8 cellular contexts compared by ENCODE assay signal in the genomic region with DNA sequence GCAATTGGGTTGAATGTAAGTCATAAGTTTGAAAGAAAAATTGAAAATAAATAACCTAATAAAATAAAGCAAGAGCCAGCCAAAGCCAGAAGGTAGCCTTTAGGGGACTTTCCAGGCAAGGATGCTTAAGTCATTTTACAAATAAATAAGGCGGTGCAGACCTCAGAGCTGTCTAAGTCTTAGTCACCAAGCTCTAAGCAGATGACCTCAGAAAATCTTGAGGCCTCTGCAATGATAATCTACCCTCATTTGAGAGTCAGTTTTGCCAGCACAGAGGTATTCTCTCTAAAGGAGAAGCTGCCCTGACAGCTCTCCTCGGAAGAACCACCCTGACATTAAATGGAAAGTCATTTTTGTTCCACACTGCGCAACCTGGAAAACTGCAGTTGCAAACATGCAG.
DNase-seq lines count a peak whose midpoint lies in the region; ATAC-seq and TF ChIP-seq lines count a peak whose summit lies in the region.

No MANE protein-coding gene starts in this region.

- H3K27me3 ChIP-seq in smooth muscle cell (ENCODE audit: low read depth) (no peaks in the 10 kb centered on the region), thyroid gland (no peaks in the 10 kb centered on the region), esophagus squamous epithelium (no peaks in the 10 kb centered on the region)

- peaks cover 82% of the 10 kb centered on the region for H3K4me1 Mint-ChIP-seq in activated CD8-positive, alpha-beta memory T cell treated with anti-CD3 and anti-CD28 coated beads, Interleukin-2, amount 10 ng/mL, durations not matched to agents 7 days and 5 days
- peaks cover 84 to 88% (median 86%) of the 10 kb centered on the region in 3 donors for H3K4me1 Mint-ChIP-seq in T-cell

- H3K36me3 ChIP-seq in smooth muscle cell (ENCODE audit: low read depth) (no peaks in the 10 kb centered on the region), thyroid gland (no peaks in the 10 kb centered on the region), esophagus squamous epithelium (no peaks in the 10 kb centered on the region)

- H3K27ac ChIP-seq in smooth muscle cell (ENCODE audit: low read depth) (peak overlapping the region; percentile 65), thyroid gland (peak overlapping the region in 1 of 3 donors; percentile 49), esophagus squamous epithelium (no peak overlapping the region)

- ATAC-seq in activated CD8-positive, alpha-beta memory T cell treated with anti-CD3 and anti-CD28 coated beads, Interleukin-2, amount 10 ng/mL, durations not matched to agents 7 days and 5 days, result peak; percentile 82
- peak; percentile 54 for ATAC-seq in HG02678 (IDR thresholded peaks at IDR 0.05; ENCODE audit: unreplicated experiment)
- no peak for ATAC-seq in T-cell (replicated peaks in 1 of 4)

- TF ChIP-seq POLR2A in thyroid gland (IDR thresholded peaks at IDR 0.05) (no peak), esophagus squamous epithelium (IDR thresholded peaks at IDR 0.05) (no peak)

- POLR2A ChIA-PET in T-cell (lab: Charles Lee), result interaction anchor here in 1 of 2 donors (0.7 to 0.8 kb wide), 2 partner anchors 40 to 133 kb away, joined by 3 read pairs; no protein-coding TSS in a partner anchor

- H2AFZ ChIP-seq in smooth muscle cell (ENCODE audit: low read depth), result no peak overlapping the region

- H3K4me3 ChIP-seq in smooth muscle cell, result no peak overlapping the region
- H3K4me3 ChIP-seq in thyroid gland (replicated peaks in 1 of 3), result no peak overlapping the region
- no peak overlapping the region for H3K4me3 ChIP-seq in esophagus squamous epithelium

- H3K9ac ChIP-seq in smooth muscle cell (ENCODE audit: low read depth), result no peak overlapping the region

- peaks cover 11% of the 10 kb centered on the region for H3K9me3 Mint-ChIP-seq in activated CD8-positive, alpha-beta memory T cell treated with anti-CD3 and anti-CD28 coated beads, Interleukin-2, amount 10 ng/mL, durations not matched to agents 7 days and 5 days (ENCODE audit: low read depth)
- peaks cover 0 to 3% (median 0%) of the 10 kb centered on the region in 3 donors for H3K9me3 Mint-ChIP-seq in T-cell

- no peaks in the 10 kb centered on the region for H4K20me1 ChIP-seq in smooth muscle cell (ENCODE audit: low read depth)

- no peak overlapping the region for H3K4me3 Mint-ChIP-seq in activated CD8-positive, alpha-beta memory T cell treated with anti-CD3 and anti-CD28 coated beads, Interleukin-2, amount 10 ng/mL, durations not matched to agents 7 days and 5 days
- H3K4me3 Mint-ChIP-seq in T-cell, result peak overlapping the region in 1 of 3 donors; percentile 76

- H3K4me1 ChIP-seq in smooth muscle cell (ENCODE audit: low read depth) (peaks cover 5% of the 10 kb centered on the region), thyroid gland (peaks cover 25 to 32% of the 10 kb centered on the region in 2 donors), esophagus squamous epithelium (peaks cover 3 to 36% (median 10%) of the 10 kb centered on the region in 3 donors)

- no peaks in the 10 kb centered on the region for H3K27me3 Mint-ChIP-seq in activated CD8-positive, alpha-beta memory T cell treated with anti-CD3 and anti-CD28 coated beads, Interleukin-2, amount 10 ng/mL, durations not matched to agents 7 days and 5 days
- H3K27me3 Mint-ChIP-seq in T-cell, result no peaks in the 10 kb centered on the region

- CTCF ChIA-PET in activated CD8-positive, alpha-beta memory T cell treated with anti-CD3 and anti-CD28 coated beads, Interleukin-2, amount 10 ng/mL, durations not matched to agents 7 days and 5 days (lab: Charles Lee), result interaction anchor here (0.8 to 1.5 kb wide), 5 partner anchors 14 to 172 kb away, joined by 3 to 4 read pairs (median 3); no protein-coding TSS in a partner anchor
- CTCF ChIA-PET in T-cell (lab: Charles Lee), result no interaction called here

- H3K79me2 ChIP-seq in smooth muscle cell (ENCODE audit: low read depth), result no peaks in the 10 kb centered on the region

- 44% methylated on average over 3 of the region's 3 CpGs for WGBS in smooth muscle cell (ENCODE audit: low lambda C conversion rate)
- 63 to 79% methylated on average over 3 of the region's 3 CpGs for WGBS in thyroid gland, 2 donors
- WGBS in esophagus squamous epithelium, 2 donors, result 63 to 64% methylated on average over 3 of the region's 3 CpGs

- DNase-seq in activated CD8-positive, alpha-beta memory T cell treated with anti-CD3 and anti-CD28 coated beads, Interleukin-2, amount 10 ng/mL, durations not matched to agents 7 days and 5 days, result peak; percentile 62
- DNase-seq in activated CD8-positive, alpha-beta memory T cell treated with anti-CD3 and anti-CD28 coated beads, Interleukin-2, amount 50 U/mL, for 48 hours, result no peak
- DNase-seq in T-cell (no peak), smooth muscle cell (lab: John Stamatoyannopoulos, UW; ENCODE audit: unreplicated experiment) (no peak), thyroid gland (no peak), esophagus squamous epithelium (lab: John Stamatoyannopoulos, UW) (no peak)
- no peak for DNase-seq in activated effector memory CD4-positive, alpha-beta T cell treated with Interleukin-2 at 50 U/mL for 16 hours

- peaks cover 89% of the 10 kb centered on the region for H3K36me3 Mint-ChIP-seq in activated CD8-positive, alpha-beta memory T cell treated with anti-CD3 and anti-CD28 coated beads, Interleukin-2, amount 10 ng/mL, durations not matched to agents 7 days and 5 days
- H3K36me3 Mint-ChIP-seq in T-cell, result peaks cover 46% of the 10 kb centered on the region

- no peaks in the 10 kb centered on the region for H3F3A ChIP-seq in smooth muscle cell (ENCODE audit: low read depth)

- H3K9me3 ChIP-seq in smooth muscle cell (replicated peaks; ENCODE audit: low read depth), result no peaks in the 10 kb centered on the region
- no peaks in the 10 kb centered on the region for H3K9me3 ChIP-seq in thyroid gland
- no peaks in the 10 kb centered on the region for H3K9me3 ChIP-seq in esophagus squamous epithelium

- H3K4me2 ChIP-seq in smooth muscle cell, result peak overlapping the region; percentile 12

- intact Hi-C loops in thyroid gland (cut with DNase I) (no loop called here), esophagus squamous epithelium (cut with DNase I) (no loop called here)

- H3K27ac Mint-ChIP-seq in activated CD8-positive, alpha-beta memory T cell treated with anti-CD3 and anti-CD28 coated beads, Interleukin-2, amount 10 ng/mL, durations not matched to agents 7 days and 5 days, result peak overlapping the region; percentile 76
- H3K27ac Mint-ChIP-seq in T-cell, result peak overlapping the region; percentile 91 to 95

- no peak for TF ChIP-seq CTCF in smooth muscle cell (IDR thresholded peaks at IDR 0.05; ENCODE audit: borderline replicate concordance, insufficient read depth, poor library complexity, severe bottlenecking)
- TF ChIP-seq CTCF in thyroid gland (IDR thresholded peaks at IDR 0.05), result no peak
- TF ChIP-seq CTCF in esophagus squamous epithelium (IDR thresholded peaks at IDR 0.05), result no peak

Comparison
In these comparisons a context has a peak if more than half of its experiments do, and no peak if none do; other contexts are left out.
1. ATAC-seq: peak in activated CD8-positive, alpha-beta memory T cell treated with anti-CD3 and anti-CD28 coated beads, Interleukin-2, amount 10 ng/mL, durations not matched to agents 7 days and 5 days (single experiment) and HG02678 (single experiment); none in T-cell (0 of 4).